Comparison of ENCODE assay signal across 8 cellular contexts in the genomic region with DNA sequence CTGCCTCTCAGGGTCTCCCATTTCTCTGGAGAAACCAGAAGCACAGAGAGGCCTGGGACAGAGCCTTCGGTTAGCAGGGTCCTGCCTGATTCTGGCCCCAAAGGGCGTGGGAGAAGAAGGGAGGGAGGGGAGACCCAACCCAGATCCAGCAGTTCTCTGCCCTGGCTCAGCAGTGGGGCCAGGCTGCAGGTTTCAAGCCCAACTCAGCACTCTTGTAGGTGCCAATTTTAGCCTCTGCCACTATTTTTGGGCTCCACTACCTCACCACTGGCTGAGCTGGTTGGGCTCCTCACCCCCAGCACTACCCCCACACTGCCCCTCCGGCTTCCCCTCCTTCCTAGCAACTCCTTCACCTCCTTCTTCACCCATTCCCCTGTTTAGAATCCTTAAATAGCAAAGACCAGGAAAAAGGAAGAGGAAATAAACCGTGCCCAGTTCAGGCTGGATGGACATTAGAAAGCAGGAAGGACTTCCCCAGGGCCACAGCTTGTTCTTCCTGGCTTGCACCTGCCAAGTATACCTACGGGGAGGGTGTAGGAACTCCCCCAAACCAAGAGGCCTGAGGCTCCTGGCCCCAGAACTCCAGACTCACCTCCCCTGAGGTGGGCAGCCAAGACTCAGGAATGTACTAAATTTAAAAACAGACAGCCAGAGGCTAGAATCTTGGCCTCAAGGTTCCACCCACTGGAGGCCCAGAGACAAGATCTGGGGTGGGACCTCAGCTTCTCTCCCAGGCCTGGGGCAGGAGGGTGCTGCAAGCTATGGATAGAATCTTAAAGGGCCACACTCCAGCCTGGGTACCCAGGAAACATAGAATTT. TPM values are rescaled to one million over a fixed set of nuclear protein-coding genes. Genes with fewer than 3 reads are reported as not detected.
DNase-seq lines count a peak whose midpoint lies in the region; ATAC-seq lines count a peak whose summit lies in the region.

No MANE protein-coding gene starts in this region.

- no peak overlapping the region for H2AFZ ChIP-seq in ACC112 (ENCODE audit: low read length, unreplicated experiment)

- H3K27ac Mint-ChIP-seq in activated naive CD8-positive, alpha-beta T cell treated with anti-CD3 and anti-CD28 coated beads, Interleukin-2, amount 10 ng/mL, durations not matched to agents 7 days and 5 days = peak overlapping the region; percentile 85

- peaks cover 53% of the 10 kb centered on the region for H3K4me1 Mint-ChIP-seq in activated naive CD8-positive, alpha-beta T cell treated with anti-CD3 and anti-CD28 coated beads, Interleukin-2, amount 10 ng/mL, durations not matched to agents 7 days and 5 days

- peaks cover 25% of the 10 kb centered on the region for H3K36me3 Mint-ChIP-seq in activated naive CD8-positive, alpha-beta T cell treated with anti-CD3 and anti-CD28 coated beads, Interleukin-2, amount 10 ng/mL, durations not matched to agents 7 days and 5 days

- peak; percentile 22 for ATAC-seq in HG02798 (IDR thresholded peaks at IDR 0.05; ENCODE audit: poor library complexity, unreplicated experiment)
- no peak for ATAC-seq in activated naive CD8-positive, alpha-beta T cell treated with anti-CD3 and anti-CD28 coated beads, Interleukin-2, amount 10 ng/mL, durations not matched to agents 7 days and 5 days (ENCODE audit: low read depth)
- ATAC-seq in HG03045 (IDR thresholded peaks at IDR 0.05; ENCODE audit: unreplicated experiment) = no peak
- no peak for ATAC-seq in GM19452 (IDR thresholded peaks at IDR 0.05; ENCODE audit: unreplicated experiment)

- no peaks in the 10 kb centered on the region for H3K9me3 ChIP-seq in iPS-18a (ENCODE audit: control insufficient read depth, low read depth, low read length)
- H3K9me3 ChIP-seq in subcutaneous abdominal adipose tissue (ENCODE audit: control insufficient read depth in 5 of 5, low read length in 5 of 5) = no peaks in the 10 kb centered on the region

- H3K79me2 ChIP-seq in ACC112 (ENCODE audit: control insufficient read depth, insufficient read depth, low read length, unreplicated experiment) = peaks cover 80% of the 10 kb centered on the region

- no peaks in the 10 kb centered on the region for H3K27me3 Mint-ChIP-seq in activated naive CD8-positive, alpha-beta T cell treated with anti-CD3 and anti-CD28 coated beads, Interleukin-2, amount 10 ng/mL, durations not matched to agents 7 days and 5 days

- no peaks in the 10 kb centered on the region for H3K36me3 ChIP-seq in ACC112 (ENCODE audit: insufficient read depth, low read length)
- no peaks in the 10 kb centered on the region for H3K36me3 ChIP-seq in iPS-18a (ENCODE audit: control insufficient read depth, low read depth, low read length)
- H3K36me3 ChIP-seq in subcutaneous abdominal adipose tissue (ENCODE audit: control insufficient read depth in 5 of 5, insufficient read depth in 5 of 5, low read length in 5 of 5) = no peaks in the 10 kb centered on the region

- POLR2A ChIA-PET in activated naive CD8-positive, alpha-beta T cell treated with anti-CD3 and anti-CD28 coated beads, Interleukin-2, amount 10 ng/mL, durations not matched to agents 7 days and 5 days (lab: Charles Lee) = interaction anchor here (1.0 to 9.5 kb wide), 7 partner anchors 10 to 45 kb away, joined by 3 to 105 read pairs (median 17); partner anchors contain the start of genes KHDC4 and RXFP4

- peak overlapping the region; percentile 72 for H3K27ac ChIP-seq in ACC112 (ENCODE audit: low read depth, low read length)
- peak overlapping the region; percentile 73 for H3K27ac ChIP-seq in iPS-18a (ENCODE audit: low read length)
- peak overlapping the region; percentile 99 for H3K27ac ChIP-seq in subcutaneous abdominal adipose tissue (ENCODE audit: low read depth, low read length)

- H3K4me3 ChIP-seq in ACC112 (ENCODE audit: low read depth, low read length) (peak overlapping the region; percentile 82), iPS-18a (ENCODE audit: low read length) (peak overlapping the region; percentile 70), subcutaneous abdominal adipose tissue (ENCODE audit: low read depth in 1 of 5, low read length in 5 of 5) (peak overlapping the region; percentile 76 to 92 (median 81))

- no peak for DNase-seq in activated naive CD8-positive, alpha-beta T cell treated with anti-CD3 and anti-CD28 coated beads, Interleukin-2, amount 10 ng/mL, durations not matched to agents 7 days and 5 days
- DNase-seq in stimulated activated CD8-positive, alpha-beta memory T cell treated with anti-CD3 and anti-CD28 coated beads, Interleukin-4, amount 100 ng/mL, for 48 hours = no peak

- H3K4me1 ChIP-seq in ACC112 (ENCODE audit: control insufficient read depth, insufficient read depth, low read length, unreplicated experiment) (peaks cover 64% of the 10 kb centered on the region), iPS-18a (ENCODE audit: control insufficient read depth, low read depth, low read length) (peaks cover 47% of the 10 kb centered on the region), subcutaneous abdominal adipose tissue (ENCODE audit: control insufficient read depth in 5 of 5, insufficient read depth in 5 of 5, low read length in 5 of 5) (peaks cover 40 to 90% (median 88%) of the 10 kb centered on the region in 5 donors)

- no peaks in the 10 kb centered on the region for H3K27me3 ChIP-seq in ACC112 (ENCODE audit: insufficient read depth, low read length)
- H3K27me3 ChIP-seq in iPS-18a (ENCODE audit: control insufficient read depth, insufficient read depth, low read length) = no peaks in the 10 kb centered on the region
- H3K27me3 ChIP-seq in subcutaneous abdominal adipose tissue (ENCODE audit: control insufficient read depth in 5 of 5, insufficient read depth in 4 of 5, low read length in 5 of 5) = no peaks in the 10 kb centered on the region

- H3K4me3 Mint-ChIP-seq in activated naive CD8-positive, alpha-beta T cell treated with anti-CD3 and anti-CD28 coated beads, Interleukin-2, amount 10 ng/mL, durations not matched to agents 7 days and 5 days = peak overlapping the region; percentile 99

- H3K9me3 Mint-ChIP-seq in activated naive CD8-positive, alpha-beta T cell treated with anti-CD3 and anti-CD28 coated beads, Interleukin-2, amount 10 ng/mL, durations not matched to agents 7 days and 5 days = no peaks in the 10 kb centered on the region

- H3K9ac ChIP-seq in iPS-18a (ENCODE audit: low read length) (peak overlapping the region; percentile 88), subcutaneous abdominal adipose tissue (ENCODE audit: low read length in 5 of 5) (peak overlapping the region; percentile 86 to 97 (median 92))

RNA-seq across cellular contexts. Expression of gene ARHGEF2, which starts 1.4 kb away (rescaled TPM):
- total RNA-seq in activated naive CD8-positive, alpha-beta T cell treated with anti-CD3 and anti-CD28 coated beads, Interleukin-2, amount 10 ng/mL, durations not matched to agents 7 days and 5 days = 100 to 1,000 TPM; 151 to 155 TPM

RNA-seq across cellular contexts. Expression of gene RXFP4, which starts 38.3 kb away (rescaled TPM):
- under 1 TPM in 1 of 2 experiments, not detected in 1; 0.26 TPM for total RNA-seq in activated naive CD8-positive, alpha-beta T cell treated with anti-CD3 and anti-CD28 coated beads, Interleukin-2, amount 10 ng/mL, durations not matched to agents 7 days and 5 days

RNA-seq across cellular contexts. Expression of gene SSR2, which starts 41.0 kb away (rescaled TPM):
- total RNA-seq in activated naive CD8-positive, alpha-beta T cell treated with anti-CD3 and anti-CD28 coated beads, Interleukin-2, amount 10 ng/mL, durations not matched to agents 7 days and 5 days = 100 to 1,000 TPM; 204 to 205 TPM

RNA-seq across cellular contexts. Expression of gene KHDC4, which starts 45.5 kb away (rescaled TPM):
- total RNA-seq in activated naive CD8-positive, alpha-beta T cell treated with anti-CD3 and anti-CD28 coated beads, Interleukin-2, amount 10 ng/mL, durations not matched to agents 7 days and 5 days = 10 to 100 TPM; 91.6 to 94.5 TPM
